1 cellular context compared by ENCODE assay signal in the genomic region with DNA sequence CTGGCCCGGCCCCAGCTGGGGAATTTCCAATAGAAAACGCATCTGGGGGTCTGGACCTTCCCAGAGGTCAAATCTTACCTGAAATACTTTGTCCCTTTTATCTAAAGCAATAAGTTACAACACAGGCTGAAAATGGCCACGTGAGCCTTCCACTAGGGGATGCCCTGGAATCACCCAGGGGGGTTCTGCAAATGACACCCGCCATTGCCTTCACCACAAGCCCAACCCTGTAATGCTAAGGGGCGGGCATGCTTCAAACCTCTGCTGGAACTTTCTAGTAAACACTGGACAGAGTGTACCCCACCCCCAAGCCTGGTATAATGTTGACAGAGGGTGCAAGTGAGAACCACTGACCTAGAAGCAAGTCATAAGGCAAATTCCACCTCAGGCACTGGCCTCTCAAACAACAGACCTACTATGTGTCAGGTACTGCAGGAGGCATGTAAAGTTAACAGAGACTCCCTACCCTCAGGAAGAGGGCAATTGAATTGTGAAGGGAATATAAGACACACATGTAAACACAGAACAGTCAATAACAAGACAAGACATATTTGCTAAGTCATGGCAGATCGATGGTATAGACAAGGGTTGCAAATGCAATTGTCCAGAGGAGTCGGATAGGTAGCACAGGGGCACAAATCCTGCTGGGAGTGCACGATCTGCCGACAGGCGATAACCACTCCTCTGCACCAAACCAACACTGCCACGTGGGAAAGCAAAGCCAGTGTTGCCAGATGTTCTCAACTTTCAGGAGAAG.
TF ChIP-seq lines count a peak whose summit lies in the region.

No MANE protein-coding gene starts in this region.

TF ChIP-seq in K562, 482 proteins besides CTCF, POLR2A, EP300 and RAD21 (continued from another document):
- TF ChIP-seq FOXK2 (conservative IDR thresholded peaks at IDR 0.05 in 1 of 2, IDR thresholded peaks at IDR 0.05 in 1 of 2; ENCODE audit: low read depth in 2 of 2) (no peak), ZNF316 (IDR thresholded peaks at IDR 0.05) (peak; percentile 40; the same call in 1 of the 2 replicates), CCNT2 (IDR thresholded peaks at IDR 0.05; ENCODE audit: borderline replicate concordance, extremely low read depth, insufficient read length, low read depth, low read length) (no peak), CBFA2T3 (IDR thresholded peaks at IDR 0.05) (no peak), NBN (IDR thresholded peaks at IDR 0.05; ENCODE audit: low read depth) (no peak), NCOA4 (IDR thresholded peaks at IDR 0.05; ENCODE audit: partially characterized antibody) (no peak), SAP30 (IDR thresholded peaks at IDR 0.05; ENCODE audit: borderline replicate concordance, insufficient read depth, low read depth, low read length, poor library complexity, severe bottlenecking) (no peak), DIDO1 (tag; IDR thresholded peaks at IDR 0.05; ENCODE audit: low read depth) (no peak), NFXL1 (CRISPR knock-in tag; IDR thresholded peaks at IDR 0.05) (no peak), ZKSCAN1 (IDR thresholded peaks at IDR 0.05; ENCODE audit: low read depth, low read length) (peak; percentile 91), GTF2F1 (IDR thresholded peaks at IDR 0.05; ENCODE audit: low read depth, low read length) (no peak), POLR3A (IDR thresholded peaks at IDR 0.05; ENCODE audit: borderline replicate concordance, extremely low read depth, insufficient read depth, insufficient read length) (no peak), PTBP1 (IDR thresholded peaks at IDR 0.05; ENCODE audit: low read depth, low read length) (no peak)
- TF ChIP-seq, protein P1, sequence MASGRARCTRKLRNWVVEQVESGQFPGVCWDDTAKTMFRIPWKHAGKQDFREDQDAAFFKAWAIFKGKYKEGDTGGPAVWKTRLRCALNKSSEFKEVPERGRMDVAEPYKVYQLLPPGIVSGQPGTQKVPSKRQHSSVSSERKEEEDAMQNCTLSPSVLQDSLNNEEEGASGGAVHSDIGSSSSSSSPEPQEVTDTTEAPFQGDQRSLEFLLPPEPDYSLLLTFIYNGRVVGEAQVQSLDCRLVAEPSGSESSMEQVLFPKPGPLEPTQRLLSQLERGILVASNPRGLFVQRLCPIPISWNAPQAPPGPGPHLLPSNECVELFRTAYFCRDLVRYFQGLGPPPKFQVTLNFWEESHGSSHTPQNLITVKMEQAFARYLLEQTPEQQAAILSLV (tag; IDR thresholded peaks at IDR 0.05): no peak
- TF ChIP-seq, protein P2, sequence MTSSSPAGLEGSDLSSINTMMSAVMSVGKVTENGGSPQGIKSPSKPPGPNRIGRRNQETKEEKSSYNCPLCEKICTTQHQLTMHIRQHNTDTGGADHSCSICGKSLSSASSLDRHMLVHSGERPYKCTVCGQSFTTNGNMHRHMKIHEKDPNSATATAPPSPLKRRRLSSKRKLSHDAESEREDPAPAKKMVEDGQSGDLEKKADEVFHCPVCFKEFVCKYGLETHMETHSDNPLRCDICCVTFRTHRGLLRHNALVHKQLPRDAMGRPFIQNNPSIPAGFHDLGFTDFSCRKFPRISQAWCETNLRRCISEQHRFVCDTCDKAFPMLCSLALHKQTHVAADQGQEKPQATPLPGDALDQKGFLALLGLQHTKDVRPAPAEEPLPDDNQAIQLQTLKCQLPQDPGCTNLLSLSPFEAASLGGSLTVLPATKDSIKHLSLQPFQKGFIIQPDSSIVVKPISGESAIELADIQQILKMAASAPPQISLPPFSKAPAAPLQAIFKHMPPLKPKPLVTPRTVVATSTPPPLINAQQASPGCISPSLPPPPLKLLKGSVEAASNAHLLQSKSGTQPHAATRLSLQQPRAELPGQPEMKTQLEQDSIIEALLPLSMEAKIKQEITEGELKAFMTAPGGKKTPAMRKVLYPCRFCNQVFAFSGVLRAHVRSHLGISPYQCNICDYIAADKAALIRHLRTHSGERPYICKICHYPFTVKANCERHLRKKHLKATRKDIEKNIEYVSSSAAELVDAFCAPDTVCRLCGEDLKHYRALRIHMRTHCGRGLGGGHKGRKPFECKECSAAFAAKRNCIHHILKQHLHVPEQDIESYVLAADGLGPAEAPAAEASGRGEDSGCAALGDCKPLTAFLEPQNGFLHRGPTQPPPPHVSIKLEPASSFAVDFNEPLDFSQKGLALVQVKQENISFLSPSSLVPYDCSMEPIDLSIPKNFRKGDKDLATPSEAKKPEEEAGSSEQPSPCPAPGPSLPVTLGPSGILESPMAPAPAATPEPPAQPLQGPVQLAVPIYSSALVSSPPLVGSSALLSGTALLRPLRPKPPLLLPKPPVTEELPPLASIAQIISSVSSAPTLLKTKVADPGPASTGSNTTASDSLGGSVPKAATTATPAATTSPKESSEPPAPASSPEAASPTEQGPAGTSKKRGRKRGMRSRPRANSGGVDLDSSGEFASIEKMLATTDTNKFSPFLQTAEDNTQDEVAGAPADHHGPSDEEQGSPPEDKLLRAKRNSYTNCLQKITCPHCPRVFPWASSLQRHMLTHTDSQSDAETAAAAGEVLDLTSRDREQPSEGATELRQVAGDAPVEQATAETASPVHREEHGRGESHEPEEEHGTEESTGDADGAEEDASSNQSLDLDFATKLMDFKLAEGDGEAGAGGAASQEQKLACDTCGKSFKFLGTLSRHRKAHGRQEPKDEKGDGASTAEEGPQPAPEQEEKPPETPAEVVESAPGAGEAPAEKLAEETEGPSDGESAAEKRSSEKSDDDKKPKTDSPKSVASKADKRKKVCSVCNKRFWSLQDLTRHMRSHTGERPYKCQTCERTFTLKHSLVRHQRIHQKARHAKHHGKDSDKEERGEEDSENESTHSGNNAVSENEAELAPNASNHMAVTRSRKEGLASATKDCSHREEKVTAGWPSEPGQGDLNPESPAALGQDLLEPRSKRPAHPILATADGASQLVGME (CRISPR knock-in tag; IDR thresholded peaks at IDR 0.05): no peak
